ENCODE assay signal across 18 cellular contexts in genomic region chr10:19945275-19945674, GRCh38.
DNase-seq lines count a peak whose midpoint lies in the region; ATAC-seq and TF ChIP-seq lines count a peak whose summit lies in the region.
"Had no signal": no experiment of that assay in that cellular context is flagged by ENCODE, and none has a peak within 500 bp of the region (broad histone marks: within the 10 kb centered on the region; RNA-seq: fewer than 3 reads in every experiment).

No MANE protein-coding gene starts in this region.

- no peak overlapping the region for H3K4me3 Mint-ChIP-seq in GM23338
- H3K4me3 Mint-ChIP-seq in activated CD8-positive, alpha-beta memory T cell treated with anti-CD3 and anti-CD28 coated beads, Interleukin-2, amount 10 ng/mL, durations not matched to agents 7 days and 5 days = no peak overlapping the region
- H3K4me3 Mint-ChIP-seq: activated CD4-positive, alpha-beta T cell treated with anti-CD3 and anti-CD28 coated beads, Interleukin-2, amount 10 ng/mL, durations not matched to agents 24 days and 14 days; activated naive CD8-positive, alpha-beta T cell treated with anti-CD3 and anti-CD28 coated beads, Interleukin-2, amount 50 U/mL, for 24 hours; activated T-cell treated with anti-CD3 and anti-CD28 coated beads, Interleukin-2, amount 50 U/mL, for 4 hours; B cell; dendritic cell treated with granulocyte-macrophage colony-stimulating factor and Interleukin-4, amounts not matched to agents 40 ng/mL and 50 ng/mL, for 4 days had no signal

- no peaks in the 10 kb centered on the region for H3K27me3 Mint-ChIP-seq in GM23338 (ENCODE audit: insufficient read depth, low read depth, poor library complexity)
- no peaks in the 10 kb centered on the region for H3K27me3 Mint-ChIP-seq in activated CD8-positive, alpha-beta memory T cell treated with anti-CD3 and anti-CD28 coated beads, Interleukin-2, amount 10 ng/mL, durations not matched to agents 7 days and 5 days
- H3K27me3 Mint-ChIP-seq: activated CD4-positive, alpha-beta T cell treated with anti-CD3 and anti-CD28 coated beads, Interleukin-2, amount 10 ng/mL, durations not matched to agents 24 days and 14 days; activated naive CD8-positive, alpha-beta T cell treated with anti-CD3 and anti-CD28 coated beads, Interleukin-2, amount 50 U/mL, for 24 hours; B cell; dendritic cell treated with granulocyte-macrophage colony-stimulating factor and Interleukin-4, amounts not matched to agents 40 ng/mL and 50 ng/mL, for 4 days had no signal

- H3K4me3 ChIP-seq in LNCaP clone FGC (ENCODE audit: low read depth, low read length) = no peak overlapping the region
- no peak overlapping the region for H3K4me3 ChIP-seq in lower lobe of right lung
- no peak overlapping the region for H3K4me3 ChIP-seq in GM23338
- H3K4me3 ChIP-seq in tibial nerve = no peak overlapping the region
- H3K4me3 ChIP-seq: spleen had no signal

- no peak overlapping the region for H3K27ac Mint-ChIP-seq in GM23338
- no peak overlapping the region for H3K27ac Mint-ChIP-seq in activated CD8-positive, alpha-beta memory T cell treated with anti-CD3 and anti-CD28 coated beads, Interleukin-2, amount 10 ng/mL, durations not matched to agents 7 days and 5 days
- H3K27ac Mint-ChIP-seq: activated CD4-positive, alpha-beta T cell treated with anti-CD3 and anti-CD28 coated beads, Interleukin-2, amount 10 ng/mL, durations not matched to agents 24 days and 14 days; activated naive CD8-positive, alpha-beta T cell treated with anti-CD3 and anti-CD28 coated beads, Interleukin-2, amount 50 U/mL, for 24 hours; B cell; dendritic cell treated with granulocyte-macrophage colony-stimulating factor and Interleukin-4, amounts not matched to agents 40 ng/mL and 50 ng/mL, for 4 days had no signal

- CTCF ChIA-PET in activated CD8-positive, alpha-beta memory T cell treated with anti-CD3 and anti-CD28 coated beads, Interleukin-2, amount 10 ng/mL, durations not matched to agents 7 days and 5 days (lab: Charles Lee) = no interaction called here

- no peaks in the 10 kb centered on the region for H3K9me2 ChIP-seq in GM23338 (ENCODE audit: insufficient read depth)

- H3K36me3 Mint-ChIP-seq in GM23338 (ENCODE audit: low read depth) = peaks cover 34% of the 10 kb centered on the region
- no peaks in the 10 kb centered on the region for H3K36me3 Mint-ChIP-seq in activated CD8-positive, alpha-beta memory T cell treated with anti-CD3 and anti-CD28 coated beads, Interleukin-2, amount 10 ng/mL, durations not matched to agents 7 days and 5 days

- ATAC-seq in lower lobe of right lung (no peak), GM23338 (no peak)
- ATAC-seq in activated CD8-positive, alpha-beta memory T cell treated with anti-CD3 and anti-CD28 coated beads, Interleukin-2, amount 10 ng/mL, durations not matched to agents 7 days and 5 days = no peak
- ATAC-seq: activated naive CD8-positive, alpha-beta T cell treated with anti-CD3 and anti-CD28 coated beads, Interleukin-2, amount 50 U/mL, for 24 hours; activated T-cell treated with anti-CD3 and anti-CD28 coated beads, Interleukin-2, amount 50 U/mL, for 4 hours had no signal

- H3K4me1 Mint-ChIP-seq in GM23338 = peaks cover 17% of the 10 kb centered on the region
- no peaks in the 10 kb centered on the region for H3K4me1 Mint-ChIP-seq in activated CD8-positive, alpha-beta memory T cell treated with anti-CD3 and anti-CD28 coated beads, Interleukin-2, amount 10 ng/mL, durations not matched to agents 7 days and 5 days
- H3K4me1 Mint-ChIP-seq: activated CD4-positive, alpha-beta T cell treated with anti-CD3 and anti-CD28 coated beads, Interleukin-2, amount 10 ng/mL, durations not matched to agents 24 days and 14 days; activated naive CD8-positive, alpha-beta T cell treated with anti-CD3 and anti-CD28 coated beads, Interleukin-2, amount 50 U/mL, for 24 hours; B cell had no signal

- H3K9me3 ChIP-seq in lower lobe of right lung (no peaks in the 10 kb centered on the region), tibial nerve (no peaks in the 10 kb centered on the region)
- H3K9me3 ChIP-seq: spleen had no signal

- DNase-seq in LNCaP clone FGC (ENCODE audit: low read depth) (peak; percentile 28), cerebellum (ENCODE audit: low spot score) (peak; percentile 77), lower lobe of right lung (no peak), superior temporal gyrus (ENCODE audit: extremely low spot score) (peak; percentile 58), GM23338 (ENCODE audit: low spot score) (no peak), tibial nerve (ENCODE audit: low spot score in 2 of 2) (no peak)
- no peak for DNase-seq in stimulated activated naive CD4-positive, alpha-beta T cell treated with Interleukin-2 at 50 U/mL for 16 hours (lab: John Stamatoyannopoulos, UW)
- no peak for DNase-seq in activated CD8-positive, alpha-beta memory T cell treated with anti-CD3 and anti-CD28 coated beads, Interleukin-2, amount 10 ng/mL, durations not matched to agents 7 days and 5 days
- DNase-seq: activated CD4-positive, alpha-beta T cell treated with anti-CD3 and anti-CD28 coated beads, Interleukin-2, amount 10 ng/mL, durations not matched to agents 24 days and 14 days; activated naive CD8-positive, alpha-beta T cell treated with anti-CD3 and anti-CD28 coated beads, Interleukin-2, amount 50 U/mL, for 24 hours; activated T-cell treated with anti-CD3 and anti-CD28 coated beads, Interleukin-2, amount 50 U/mL, for 4 hours; DMS53; Kasumi-1; NCI-H1930; spleen; T-helper 2 cell had no signal

- peaks cover 19% of the 10 kb centered on the region for H3K9me3 Mint-ChIP-seq in GM23338
- H3K9me3 Mint-ChIP-seq in activated CD8-positive, alpha-beta memory T cell treated with anti-CD3 and anti-CD28 coated beads, Interleukin-2, amount 10 ng/mL, durations not matched to agents 7 days and 5 days (ENCODE audit: low read depth) = peaks cover 6% of the 10 kb centered on the region
- H3K9me3 Mint-ChIP-seq: activated naive CD8-positive, alpha-beta T cell treated with anti-CD3 and anti-CD28 coated beads, Interleukin-2, amount 50 U/mL, for 24 hours; activated T-cell treated with anti-CD3 and anti-CD28 coated beads, Interleukin-2, amount 50 U/mL, for 4 hours had no signal

- peaks cover 53% of the 10 kb centered on the region for H3K79me2 ChIP-seq in GM23338 (replicated peaks; ENCODE audit: insufficient read depth)

- H4K20me1 ChIP-seq in GM23338 (replicated peaks; ENCODE audit: insufficient read depth) = no peaks in the 10 kb centered on the region

- H3K4me1 ChIP-seq in lower lobe of right lung (peaks cover 37% of the 10 kb centered on the region), GM23338 (ENCODE audit: insufficient read depth) (peaks cover 16% of the 10 kb centered on the region), tibial nerve (peaks cover 0 to 54% (median 4%) of the 10 kb centered on the region in 4 donors)

- no peak overlapping the region for H2AFZ ChIP-seq in GM23338

- peak in 1 of 2 donors; percentile 12 for TF ChIP-seq EP300 in tibial nerve (IDR thresholded peaks at IDR 0.05)

- H3K36me3 ChIP-seq in lower lobe of right lung (no peaks in the 10 kb centered on the region), GM23338 (ENCODE audit: insufficient read depth) (no peaks in the 10 kb centered on the region), tibial nerve (no peaks in the 10 kb centered on the region)
- H3K36me3 ChIP-seq: spleen had no signal

- peak overlapping the region; percentile 32 for H3K27ac ChIP-seq in lower lobe of right lung
- H3K27ac ChIP-seq in GM23338 (ENCODE audit: low read depth) = no peak overlapping the region
- H3K27ac ChIP-seq in tibial nerve = peak overlapping the region in 2 of 4 donors; percentile 15 to 39

- H3F3A ChIP-seq in GM23338 (replicated peaks; ENCODE audit: low read depth) = no peaks in the 10 kb centered on the region

- no peaks in the 10 kb centered on the region for H3K27me3 ChIP-seq in lower lobe of right lung (ENCODE audit: low read depth)
- no peaks in the 10 kb centered on the region for H3K27me3 ChIP-seq in GM23338 (ENCODE audit: insufficient read depth)
- no peaks in the 10 kb centered on the region for H3K27me3 ChIP-seq in tibial nerve
- H3K27me3 ChIP-seq: spleen had no signal

- intact Hi-C loops in lower lobe of right lung (cut with DNase I) = no loop called here

- WGBS in tibial nerve, 2 donors = 41 to 53% methylated on average over 2 of the region's 2 CpGs

- no peak for TF ChIP-seq POLR2A in tibial nerve (IDR thresholded peaks at IDR 0.05)

- TF ChIP-seq CTCF in LNCaP clone FGC (IDR thresholded peaks at IDR 0.05; ENCODE audit: control insufficient read depth, extremely low read depth, insufficient read depth) (no peak), lower lobe of right lung (IDR thresholded peaks at IDR 0.05) (no peak), GM23338 (conservative IDR thresholded peaks at IDR 0.05; ENCODE audit: low read depth in 2 of 2) (no peak), tibial nerve (IDR thresholded peaks at IDR 0.05) (no peak)

- H3K4me2 ChIP-seq in GM23338 = no peak overlapping the region

TF ChIP-seq in GM23338, 12 proteins besides CTCF, POLR2A, EP300 and RAD21:
- TF ChIP-seq JUNB (IDR thresholded peaks at IDR 0.05; ENCODE audit: unreplicated experiment) = no peak
- no peak for TF ChIP-seq EZH2phosphoT487 (IDR thresholded peaks at IDR 0.05; ENCODE audit: unreplicated experiment)

Comparison
In these comparisons a context has a peak if more than half of its experiments do, and no peak if none do; other contexts are left out.
1. DNase-seq: peak in LNCaP clone FGC (single experiment), cerebellum (single experiment) and superior temporal gyrus (single experiment); none in lower lobe of right lung (single experiment), stimulated activated naive CD4-positive, alpha-beta T cell treated with Interleukin-2 at 50 U/mL for 16 hours (single experiment), GM23338 (single experiment), tibial nerve (0 of 2) and activated CD8-positive, alpha-beta memory T cell treated with anti-CD3 and anti-CD28 coated beads, Interleukin-2, amount 10 ng/mL, durations not matched to agents 7 days and 5 days (single experiment).